In genomic region chr6:110815260-110816109, GRCh38 we compare ENCODE assay signal across 8 cellular contexts.
DNase-seq lines count a peak whose midpoint lies in the region; ATAC-seq, FAIRE-seq and TF ChIP-seq lines count a peak whose summit lies in the region.

TSS of gene CDK19 (minus strand) at chr6:110815469. CDS start at chr6:110815136, 333 bp downstream.

- FAIRE-seq in islet of Langerhans (lab: Jason Lieb, UNC) = peak; percentile 89

- DNase-seq in AG09309 (ENCODE audit: low read depth) = peak; percentile 90
- DNase-seq in NCI-H446 (lab: John Stamatoyannopoulos, UW) = peak; percentile 96
- peak; percentile 97 for DNase-seq in activated CD4-positive, CD25-positive, alpha-beta regulatory T cell treated with anti-CD3 and anti-CD28 coated beads, Interleukin-2, amount 50 U/mL, for 16 hours (ENCODE audit: low read depth, low spot score)
- peak; percentile 98 for DNase-seq in cerebellar cortex (ENCODE audit: low spot score)
- DNase-seq in stimulated activated CD4-positive, alpha-beta T cell treated with anti-CD3 and anti-CD28 coated beads, Interleukin-12 subunit alpha, Interleukin-12 subunit beta, amount 100 ng/mL, for 4 hours = peak; percentile 95

- H3K4me3 ChIP-seq in AG09309 (ENCODE audit: control insufficient read depth, low read depth, low read length) = peak within 1 kb of the TSS; percentile 65

- TF ChIP-seq CTCF in AG09309 (IDR thresholded peaks at IDR 0.05; ENCODE audit: control insufficient read depth, insufficient read depth, low read depth, low read length, missing control alignments) = no peak

- ATAC-seq in GM19025 (IDR thresholded peaks at IDR 0.05; ENCODE audit: low read depth, unreplicated experiment) (peak; percentile 63), HG03342 (IDR thresholded peaks at IDR 0.05; ENCODE audit: unreplicated experiment) (peak; percentile 74)

Comparison
In these comparisons a context has a peak if more than half of its experiments do, and no peak if none do; other contexts are left out.
1. Peak in every context shown above with its lines: DNase-seq, ATAC-seq and H3K4me3 ChIP-seq.